1 cellular context compared by ENCODE assay signal in genomic region chr11:82899957-82900276, GRCh38.
TF ChIP-seq lines count a peak whose summit lies in the region.

No MANE protein-coding gene starts in this region.

TF ChIP-seq in HEK293, 187 proteins besides CTCF, POLR2A, EP300 and RAD21 (continued from another document):
- TF ChIP-seq ZBTB26 (tag by site-specific recombination; optimal IDR thresholded peaks at IDR 0.05), result peak; percentile 0
- no peak for TF ChIP-seq OSR2 (tag by site-specific recombination; IDR thresholded peaks at IDR 0.05)
